ENCODE assay signal across 25 cellular contexts in genomic region chr13:34667356-34668218, GRCh38.
"Had no signal": no experiment of that assay in that cellular context is flagged by ENCODE, and none has a peak within 500 bp of the region (broad histone marks: within the 10 kb centered on the region; RNA-seq: fewer than 3 reads in every experiment).

No MANE protein-coding gene starts in this region.

- H3K4me2 ChIP-seq: smooth muscle cell had no signal

- H3K9me3 Mint-ChIP-seq: activated T-cell treated with anti-CD3 and anti-CD28 coated beads, Interleukin-2, amount 50 U/mL, for 24 hours had no signal

- H3K27ac Mint-ChIP-seq: activated naive CD8-positive, alpha-beta T cell; activated T-cell treated with anti-CD3 and anti-CD28 coated beads, Interleukin-2, amount 50 U/mL, for 24 hours; activated T-helper 2 cell treated with anti-CD3 and anti-CD28 coated beads, Interferon-gamma antibody, Interleukin-2, Interleukin-4, amounts not matched to agents 10 μg/mL and 5 μg/mL and 100 μg/mL, durations not matched to agents 14 hours and 24 hours and 36 hours; effector memory CD8-positive, alpha-beta T cell; naive B cell; stimulated activated memory B cell treated with anti-CD40 and anti-IgM and Interleukin-4, amounts not matched to agents 10 μg/mL and 1 μg/mL and 100 μg/mL, for 72 hours had no signal

- H3K36me3 ChIP-seq: adrenal gland, breast epithelium, colonic mucosa, esophagus muscularis mucosa, ovary, sigmoid colon, stomach, vagina had no signal

- H3K27me3 Mint-ChIP-seq: activated T-cell treated with anti-CD3 and anti-CD28 coated beads, Interleukin-2, amount 50 U/mL, for 24 hours; effector memory CD8-positive, alpha-beta T cell; naive B cell; stimulated activated memory B cell treated with anti-CD40 and anti-IgM and Interleukin-4, amounts not matched to agents 10 μg/mL and 1 μg/mL and 100 μg/mL, for 72 hours had no signal

- H3K27ac ChIP-seq: adrenal gland, breast epithelium, colonic mucosa, esophagus muscularis mucosa, ovary, sigmoid colon, stomach, vagina had no signal

- H3K9me3 ChIP-seq: adrenal gland, breast epithelium, colonic mucosa, esophagus muscularis mucosa, ovary, sigmoid colon, stomach, vagina had no signal

- H3K27me3 ChIP-seq: adrenal gland, breast epithelium, colonic mucosa, dorsolateral prefrontal cortex, esophagus muscularis mucosa, ovary, sigmoid colon, stomach, vagina had no signal

- ATAC-seq: effector memory CD8-positive, alpha-beta T cell; left colon; stimulated activated memory B cell treated with anti-CD40 and anti-IgM and Interleukin-4, amounts not matched to agents 10 μg/mL and 1 μg/mL and 100 μg/mL, for 72 hours had no signal

- H3K4me1 ChIP-seq: breast epithelium, colonic mucosa, sigmoid colon, stomach had no signal

- H3K4me1 Mint-ChIP-seq: naive B cell; stimulated activated memory B cell treated with anti-CD40 and anti-IgM and Interleukin-4, amounts not matched to agents 10 μg/mL and 1 μg/mL and 100 μg/mL, for 72 hours had no signal

- H3K36me3 Mint-ChIP-seq: activated naive CD8-positive, alpha-beta T cell; naive B cell; stimulated activated memory B cell treated with anti-CD40 and anti-IgM and Interleukin-4, amounts not matched to agents 10 μg/mL and 1 μg/mL and 100 μg/mL, for 72 hours had no signal

- DNase-seq: activated CD4-positive, alpha-beta T cell treated with anti-CD3 and anti-CD28 coated beads for 1 hour; activated CD8-positive, alpha-beta memory T cell treated with anti-CD3 and anti-CD28 coated beads for 24 hours; activated CD8-positive, alpha-beta memory T cell treated with anti-CD3 and anti-CD28 coated beads, Interleukin-2, amount 50 U/mL, for 4 hours; activated naive CD4-positive, alpha-beta T cell; activated T-cell treated with anti-CD3 and anti-CD28 coated beads, Interleukin-2, amount 50 U/mL, for 24 hours; adrenal gland; colonic mucosa; effector memory CD8-positive, alpha-beta T cell; left colon; naive B cell; ovary; sigmoid colon; stimulated activated CD4-positive, alpha-beta T cell treated with anti-CD3 and anti-CD28 coated beads, Interleukin-15, amount 100 ng/mL, for 24 hours; stomach; T-helper 1 cell; trophoblast cell had no signal

- H3K4me3 Mint-ChIP-seq: activated naive CD8-positive, alpha-beta T cell; activated T-cell treated with anti-CD3 and anti-CD28 coated beads, Interleukin-2, amount 50 U/mL, for 24 hours; effector memory CD8-positive, alpha-beta T cell; naive B cell; stimulated activated memory B cell treated with anti-CD40 and anti-IgM and Interleukin-4, amounts not matched to agents 10 μg/mL and 1 μg/mL and 100 μg/mL, for 72 hours had no signal

- H3K4me3 ChIP-seq: adrenal gland, breast epithelium, colonic mucosa, dorsolateral prefrontal cortex, esophagus muscularis mucosa, lung, ovary, sigmoid colon, smooth muscle cell, stomach, vagina had no signal
